ENCODE assay signal across 27 cellular contexts in genomic region chr1:220563564-220563963, GRCh38. TPM values are rescaled to one million over a fixed set of nuclear protein-coding genes. Genes with fewer than 3 reads are reported as not detected.
"Had no signal": no experiment of that assay in that cellular context is flagged by ENCODE, and none has a peak within 500 bp of the region (broad histone marks: within the 10 kb centered on the region; RNA-seq: fewer than 3 reads in every experiment).

No MANE protein-coding gene starts in this region.

- H3K27ac ChIP-seq: hepatocyte, left ventricle myocardium inferior, lower lobe of right lung, neural progenitor cell, neutrophil, parathyroid adenoma, psoas muscle, right lobe of liver, testis, thyroid gland, transverse colon, upper lobe of left lung, vagina had no signal

- H3K9me3 ChIP-seq: left ventricle myocardium inferior, lower lobe of right lung, neutrophil, psoas muscle, right lobe of liver, testis, transverse colon, upper lobe of left lung, vagina had no signal

- H3K27me3 ChIP-seq: hepatocyte, neural progenitor cell, neutrophil, right lobe of liver, testis, thyroid gland, transverse colon, upper lobe of left lung, vagina had no signal

- H3K4me3 Mint-ChIP-seq: naive thymus-derived CD8-positive, alpha-beta T cell; nephron; neural progenitor cell; stimulated activated memory B cell treated with anti-CD40 and anti-IgM and Interleukin-4, amounts not matched to agents 10 μg/mL and 1 μg/mL and 100 μg/mL, for 72 hours; stimulated activated naive CD8-positive, alpha-beta T cell treated with anti-CD3 and anti-CD28 coated beads, Interleukin-15, amount 100 ng/mL, for 72 hours had no signal

- H2AFZ ChIP-seq: hepatocyte, neural progenitor cell, parathyroid adenoma had no signal

- H3K79me2 ChIP-seq: parathyroid adenoma had no signal

- DNase-seq: kidney glomerular epithelial cell; left ventricle myocardium inferior; lower lobe of right lung; mammary epithelial cell; mesenchymal stem cell; naive thymus-derived CD8-positive, alpha-beta T cell; occipital lobe; psoas muscle; right lobe of liver; stimulated activated CD4-positive, alpha-beta T cell treated with anti-CD3 and anti-CD28 coated beads, Interleukin-1b, Interleukin-23, amount 100 ng/mL, for 48 hours; stimulated activated CD4-positive, alpha-beta T cell treated with anti-CD3 and anti-CD28 coated beads, Interleukin-2, amount 100 ng/mL, for 48 hours; stimulated activated CD4-positive, alpha-beta T cell treated with anti-CD3 and anti-CD28 coated beads, Interleukin-4, amount 100 ng/mL, for 4 hours; stimulated activated CD8-positive, alpha-beta memory T cell treated with anti-CD3 and anti-CD28 coated beads, Interleukin-4, amount 100 ng/mL, for 48 hours; stimulated activated naive CD4-positive, alpha-beta T cell treated with Interleukin-2 at 50 U/mL for 16 hours; stimulated activated naive CD8-positive, alpha-beta T cell treated with anti-CD3 and anti-CD28 coated beads, Interleukin-15, amount 100 ng/mL, for 72 hours; testis; thyroid gland; transverse colon; upper lobe of left lung had no signal

- ATAC-seq: lower lobe of right lung; naive thymus-derived CD8-positive, alpha-beta T cell; psoas muscle; right lobe of liver; stimulated activated memory B cell treated with anti-CD40 and anti-IgM and Interleukin-4, amounts not matched to agents 10 μg/mL and 1 μg/mL and 100 μg/mL, for 72 hours; stimulated activated naive CD8-positive, alpha-beta T cell treated with anti-CD3 and anti-CD28 coated beads, Interleukin-15, amount 100 ng/mL, for 72 hours had no signal

- H3K4me1 ChIP-seq: lower lobe of right lung, parathyroid adenoma, right lobe of liver, testis, upper lobe of left lung had no signal

- H3K4me1 Mint-ChIP-seq: naive thymus-derived CD8-positive, alpha-beta T cell; nephron; neural progenitor cell; stimulated activated memory B cell treated with anti-CD40 and anti-IgM and Interleukin-4, amounts not matched to agents 10 μg/mL and 1 μg/mL and 100 μg/mL, for 72 hours; stimulated activated naive CD8-positive, alpha-beta T cell treated with anti-CD3 and anti-CD28 coated beads, Interleukin-15, amount 100 ng/mL, for 72 hours had no signal

- H3K4me3 ChIP-seq: hepatocyte, left ventricle myocardium inferior, lower lobe of right lung, neural progenitor cell, psoas muscle, right lobe of liver, smooth muscle cell, testis, thyroid gland, transverse colon, upper lobe of left lung, vagina had no signal

- H3K9me3 Mint-ChIP-seq: naive thymus-derived CD8-positive, alpha-beta T cell; nephron; neural progenitor cell; stimulated activated memory B cell treated with anti-CD40 and anti-IgM and Interleukin-4, amounts not matched to agents 10 μg/mL and 1 μg/mL and 100 μg/mL, for 72 hours; stimulated activated naive CD8-positive, alpha-beta T cell treated with anti-CD3 and anti-CD28 coated beads, Interleukin-15, amount 100 ng/mL, for 72 hours had no signal

- H3K27me3 Mint-ChIP-seq: stimulated activated memory B cell treated with anti-CD40 and anti-IgM and Interleukin-4, amounts not matched to agents 10 μg/mL and 1 μg/mL and 100 μg/mL, for 72 hours had no signal

- H3K4me2 ChIP-seq: hepatocyte, smooth muscle cell had no signal

- H3K36me3 ChIP-seq: left ventricle myocardium inferior, lower lobe of right lung, neural progenitor cell, neutrophil, right lobe of liver, thyroid gland, transverse colon, upper lobe of left lung, vagina had no signal

- H3K36me3 Mint-ChIP-seq: naive thymus-derived CD8-positive, alpha-beta T cell; neural progenitor cell; stimulated activated memory B cell treated with anti-CD40 and anti-IgM and Interleukin-4, amounts not matched to agents 10 μg/mL and 1 μg/mL and 100 μg/mL, for 72 hours had no signal

- H3K9ac ChIP-seq: neural progenitor cell, parathyroid adenoma had no signal

- H3K27ac Mint-ChIP-seq: naive thymus-derived CD8-positive, alpha-beta T cell; nephron; neural progenitor cell; stimulated activated memory B cell treated with anti-CD40 and anti-IgM and Interleukin-4, amounts not matched to agents 10 μg/mL and 1 μg/mL and 100 μg/mL, for 72 hours had no signal

RNA-seq across cellular contexts. Expression of gene MARK1, which starts 35.6 kb away (rescaled TPM):
- total RNA-seq: naive thymus-derived CD8-positive, alpha-beta T cell had no signal
- polyA plus RNA-seq: naive thymus-derived CD8-positive, alpha-beta T cell had no signal
